ENCODE assay signal across 31 cellular contexts in the genomic region with DNA sequence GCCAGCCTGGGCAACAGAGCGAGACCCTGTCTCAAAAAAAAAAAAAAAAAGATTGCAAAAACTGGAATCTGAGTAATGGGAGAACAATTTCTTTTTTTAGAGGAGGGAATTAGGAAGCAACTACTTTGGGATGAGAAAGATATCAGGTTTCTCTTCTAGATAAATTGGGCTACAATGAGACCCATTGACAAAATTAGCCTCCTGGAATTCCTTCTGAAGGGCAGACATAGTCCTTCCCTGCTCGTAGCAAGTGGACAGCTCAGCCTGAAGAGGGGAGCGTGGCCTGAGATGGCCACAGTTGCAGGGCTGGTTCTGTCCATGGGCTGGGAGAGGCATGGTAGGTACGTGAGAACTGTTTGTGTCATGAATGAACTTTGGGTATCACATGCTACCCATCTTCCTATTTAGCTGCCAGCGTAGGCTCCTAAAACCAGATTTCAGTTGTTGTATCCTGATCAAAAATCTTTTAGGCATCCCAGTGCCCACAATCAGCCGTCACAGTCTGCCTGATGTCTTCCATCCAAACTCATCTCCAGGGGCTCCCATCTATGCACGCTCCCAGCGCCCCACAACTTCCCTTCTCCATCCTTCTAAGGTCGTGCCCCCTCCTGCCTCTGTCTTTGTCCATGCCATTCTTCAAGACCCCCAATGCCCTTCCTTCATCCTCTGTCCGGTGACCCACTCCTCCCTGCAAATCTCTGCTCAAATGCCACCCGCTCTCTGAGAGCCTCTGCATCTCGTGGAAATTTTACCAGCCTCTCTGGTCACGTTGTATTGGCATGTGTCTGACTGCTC.
"Had no signal": no experiment of that assay in that cellular context is flagged by ENCODE, and none has a peak within 500 bp of the region (broad histone marks: within the 10 kb centered on the region; RNA-seq: fewer than 3 reads in every experiment).

No MANE protein-coding gene starts in this region.

- H3K27me3 Mint-ChIP-seq: brain had no signal

- H3K4me1 Mint-ChIP-seq: activated B cell treated with CpG ODN at 0.5 μM for 24 hours; activated naive CD8-positive, alpha-beta T cell treated with anti-CD3 and anti-CD28 coated beads, Interleukin-2, amount 10 ng/mL, durations not matched to agents 7 days and 5 days; activated T-helper 17 cell treated with anti-CD3 and anti-CD28 coated beads, Interleukin-2, amount 50 U/mL, for 72 hours; central memory CD8-positive, alpha-beta T cell; T-helper 17 cell had no signal

- H3K4me3 ChIP-seq: ascending aorta, breast epithelium, coronary artery, dorsolateral prefrontal cortex, esophagus muscularis mucosa, gastrocnemius medialis had no signal

- ATAC-seq: activated CD4-positive, CD25-positive, alpha-beta regulatory T cell treated with anti-CD3 and anti-CD28 coated beads, Interleukin-2, amount 50 U/mL, for 24 hours; activated CD8-positive, alpha-beta T cell treated with anti-CD3 and anti-CD28 coated beads for 36 hours; activated naive CD4-positive, alpha-beta T cell treated with anti-CD3 and anti-CD28 coated beads, Interleukin-2, amount 50 U/mL, for 72 hours; activated T-cell treated with anti-CD3 and anti-CD28 coated beads, Interleukin-2, amount 50 U/mL, for 4 hours; activated T-helper 17 cell treated with anti-CD3 and anti-CD28 coated beads, Interleukin-2, amount 50 U/mL, for 72 hours; foreskin keratinocyte; gastrocnemius medialis; T-helper 17 cell had no signal

- H3K36me3 ChIP-seq: ascending aorta, breast epithelium, esophagus muscularis mucosa, gastrocnemius medialis, WERI-Rb-1 had no signal

- DNase-seq: activated B cell treated with CpG ODN at 0.5 μM for 24 hours; activated CD4-positive, alpha-beta T cell treated with anti-CD3 and anti-CD28 coated beads for 48 hours; activated CD4-positive, alpha-beta T cell treated with anti-CD3 and anti-CD28 coated beads, Interleukin-2, amount 50 U/mL, for 1 hour; activated CD4-positive, alpha-beta T cell treated with anti-CD3 and anti-CD28 coated beads, Interleukin-2, amount 50 U/mL, for 48 hours; activated CD8-positive, alpha-beta memory T cell treated with anti-CD3 and anti-CD28 coated beads for 24 hours; activated CD8-positive, alpha-beta T cell treated with anti-CD3 and anti-CD28 coated beads for 36 hours; activated effector memory CD4-positive, alpha-beta T cell treated with Interleukin-2 at 50 U/mL for 16 hours; activated gamma-delta T cell treated with Interleukin-2 at 50 U/mL for 16 hours; activated naive CD4-positive, alpha-beta T cell treated with Interleukin-2 at 50 U/mL for 16 hours; activated naive CD8-positive, alpha-beta T cell treated with anti-CD3 and anti-CD28 coated beads, Interleukin-2, amount 10 ng/mL, durations not matched to agents 7 days and 5 days; activated T-cell treated with anti-CD3 and anti-CD28 coated beads, Interleukin-2, amount 50 U/mL, for 4 hours; dorsolateral prefrontal cortex; effector memory CD4-positive, alpha-beta T cell; erythroblast; foreskin keratinocyte; gastrocnemius medialis; T-helper 1 cell; T-helper 17 cell; T1000; WERI-Rb-1 had no signal

- H3K9me3 Mint-ChIP-seq: activated B cell treated with CpG ODN at 0.5 μM for 24 hours; activated CD8-positive, alpha-beta T cell treated with anti-CD3 and anti-CD28 coated beads for 36 hours; activated naive CD4-positive, alpha-beta T cell treated with anti-CD3 and anti-CD28 coated beads, Interleukin-2, amount 50 U/mL, for 72 hours; activated naive CD8-positive, alpha-beta T cell treated with anti-CD3 and anti-CD28 coated beads, Interleukin-2, amount 10 ng/mL, durations not matched to agents 7 days and 5 days; activated T-cell treated with anti-CD3 and anti-CD28 coated beads, Interleukin-2, amount 50 U/mL, for 4 hours; activated T-helper 17 cell treated with anti-CD3 and anti-CD28 coated beads, Interleukin-2, amount 50 U/mL, for 72 hours; central memory CD8-positive, alpha-beta T cell; dendritic cell treated with granulocyte-macrophage colony-stimulating factor and Interleukin-4, amounts not matched to agents 40 ng/mL and 50 ng/mL, for 4 days; T-helper 2 cell treated with Interferon-gamma antibody and Interleukin-4, amounts not matched to agents 5 μg/mL and 100 μg/mL, for 36 hours had no signal

- H3K27ac Mint-ChIP-seq: activated B cell treated with CpG ODN at 0.5 μM for 24 hours; activated CD8-positive, alpha-beta T cell treated with anti-CD3 and anti-CD28 coated beads for 36 hours; activated naive CD4-positive, alpha-beta T cell treated with anti-CD3 and anti-CD28 coated beads, Interleukin-2, amount 50 U/mL, for 72 hours; activated naive CD8-positive, alpha-beta T cell treated with anti-CD3 and anti-CD28 coated beads, Interleukin-2, amount 10 ng/mL, durations not matched to agents 7 days and 5 days; activated T-helper 17 cell treated with anti-CD3 and anti-CD28 coated beads, Interleukin-2, amount 50 U/mL, for 72 hours; brain; dendritic cell treated with granulocyte-macrophage colony-stimulating factor and Interleukin-4, amounts not matched to agents 40 ng/mL and 50 ng/mL, for 4 days; T-helper 17 cell; T-helper 2 cell treated with Interferon-gamma antibody and Interleukin-4, amounts not matched to agents 5 μg/mL and 100 μg/mL, for 36 hours had no signal

- H3K27me3 ChIP-seq: ascending aorta, breast epithelium, dorsolateral prefrontal cortex, esophagus muscularis mucosa, foreskin keratinocyte, gastrocnemius medialis had no signal

- H3K4me1 ChIP-seq: breast epithelium, foreskin keratinocyte had no signal

- H3K9me3 ChIP-seq: ascending aorta, breast epithelium, esophagus muscularis mucosa, gastrocnemius medialis had no signal

- H3K27ac ChIP-seq: ascending aorta, coronary artery, dorsolateral prefrontal cortex, esophagus muscularis mucosa, foreskin keratinocyte, gastrocnemius medialis, WERI-Rb-1 had no signal

- H3K4me3 Mint-ChIP-seq: activated B cell treated with CpG ODN at 0.5 μM for 24 hours; activated CD8-positive, alpha-beta T cell treated with anti-CD3 and anti-CD28 coated beads for 36 hours; activated naive CD8-positive, alpha-beta T cell treated with anti-CD3 and anti-CD28 coated beads, Interleukin-2, amount 10 ng/mL, durations not matched to agents 7 days and 5 days; activated T-cell treated with anti-CD3 and anti-CD28 coated beads, Interleukin-2, amount 50 U/mL, for 4 hours; activated T-helper 17 cell treated with anti-CD3 and anti-CD28 coated beads, Interleukin-2, amount 50 U/mL, for 72 hours; brain; central memory CD8-positive, alpha-beta T cell; dendritic cell treated with granulocyte-macrophage colony-stimulating factor and Interleukin-4, amounts not matched to agents 40 ng/mL and 50 ng/mL, for 4 days; T-helper 17 cell; T-helper 2 cell treated with Interferon-gamma antibody and Interleukin-4, amounts not matched to agents 5 μg/mL and 100 μg/mL, for 36 hours had no signal

- H3K36me3 Mint-ChIP-seq: activated naive CD4-positive, alpha-beta T cell treated with anti-CD3 and anti-CD28 coated beads, Interleukin-2, amount 50 U/mL, for 72 hours; activated naive CD8-positive, alpha-beta T cell treated with anti-CD3 and anti-CD28 coated beads, Interleukin-2, amount 10 ng/mL, durations not matched to agents 7 days and 5 days; brain had no signal
